Comparison of ENCODE assay signal across 18 cellular contexts in genomic region chr9:93910196-93910595, GRCh38. TPM values are rescaled to one million over a fixed set of nuclear protein-coding genes. Genes with fewer than 3 reads are reported as not detected.
A peak's percentile ranks its signal among the peaks of the same experiment; 100 is the strongest.
DNase-seq lines count a peak whose midpoint lies in the region; ATAC-seq and TF ChIP-seq lines count a peak whose summit lies in the region.
"Had no signal": no experiment of that assay in that cellular context is flagged by ENCODE, and none has a peak within 500 bp of the region (broad histone marks: within the 10 kb centered on the region; RNA-seq: fewer than 3 reads in every experiment).

No MANE protein-coding gene starts in this region.

- H3K27ac ChIP-seq in osteoblast (ENCODE audit: low read depth, low read length) = no peak overlapping the region
- H3K27ac ChIP-seq: 22Rv1, BLaER1, C4-2B, GM23248 had no signal

- no peak overlapping the region for H3K4me3 Mint-ChIP-seq in activated CD4-positive, alpha-beta T cell treated with anti-CD3 and anti-CD28 coated beads, Interleukin-2, amount 10 ng/mL, durations not matched to agents 7 days and 5 days
- H3K4me3 Mint-ChIP-seq in stimulated activated naive CD8-positive, alpha-beta T cell treated with anti-CD3 and anti-CD28 coated beads, Interleukin-15, Interleukin-2, amounts not matched to agents 100 ng/mL and 50 ng/mL, for 24 hours = no peak overlapping the region
- H3K4me3 Mint-ChIP-seq: B cell; CD4-positive, CD25-positive, alpha-beta regulatory T cell; CD8-positive, alpha-beta T cell had no signal

- no peaks in the 10 kb centered on the region for H3K9me3 ChIP-seq in osteoblast (ENCODE audit: low read depth, low read length)
- H3K9me3 ChIP-seq: BLaER1, Caco-2 had no signal

- H3K36me3 Mint-ChIP-seq in activated CD4-positive, alpha-beta T cell treated with anti-CD3 and anti-CD28 coated beads, Interleukin-2, amount 10 ng/mL, durations not matched to agents 7 days and 5 days (ENCODE audit: low read depth) = no peaks in the 10 kb centered on the region
- H3K36me3 Mint-ChIP-seq in stimulated activated naive CD8-positive, alpha-beta T cell treated with anti-CD3 and anti-CD28 coated beads, Interleukin-15, Interleukin-2, amounts not matched to agents 100 ng/mL and 50 ng/mL, for 24 hours (ENCODE audit: low read depth) = no peaks in the 10 kb centered on the region
- H3K36me3 Mint-ChIP-seq: CD8-positive, alpha-beta T cell had no signal

- TF ChIP-seq CTCF in osteoblast (IDR thresholded peaks at IDR 0.05; ENCODE audit: extremely low read depth, low read depth, low read length) = no peak
- TF ChIP-seq CTCF in foreskin fibroblast (IDR thresholded peaks at IDR 0.05; ENCODE audit: low read depth, low read length) = no peak

- no peaks in the 10 kb centered on the region for H3K79me2 ChIP-seq in osteoblast (ENCODE audit: insufficient read depth, low read length)

- no peak overlapping the region for H2AFZ ChIP-seq in osteoblast (ENCODE audit: low read length)
- H2AFZ ChIP-seq: GM23248 had no signal

- ATAC-seq in stimulated activated naive CD8-positive, alpha-beta T cell treated with anti-CD3 and anti-CD28 coated beads, Interleukin-15, Interleukin-2, amounts not matched to agents 100 U/mL and 50 U/mL, for 24 hours = no peak
- ATAC-seq: CD8-positive, alpha-beta T cell had no signal

- peak overlapping the region; percentile 41 for H3K27ac Mint-ChIP-seq in activated CD4-positive, alpha-beta T cell treated with anti-CD3 and anti-CD28 coated beads, Interleukin-2, amount 10 ng/mL, durations not matched to agents 7 days and 5 days
- peak overlapping the region; percentile 31 for H3K27ac Mint-ChIP-seq in stimulated activated naive CD8-positive, alpha-beta T cell treated with anti-CD3 and anti-CD28 coated beads, Interleukin-15, Interleukin-2, amounts not matched to agents 100 ng/mL and 50 ng/mL, for 24 hours
- H3K27ac Mint-ChIP-seq: B cell; CD8-positive, alpha-beta T cell had no signal

- H3K9me3 Mint-ChIP-seq in activated CD4-positive, alpha-beta T cell treated with anti-CD3 and anti-CD28 coated beads, Interleukin-2, amount 10 ng/mL, durations not matched to agents 7 days and 5 days = no peaks in the 10 kb centered on the region
- no peaks in the 10 kb centered on the region for H3K9me3 Mint-ChIP-seq in stimulated activated naive CD8-positive, alpha-beta T cell treated with anti-CD3 and anti-CD28 coated beads, Interleukin-15, Interleukin-2, amounts not matched to agents 100 ng/mL and 50 ng/mL, for 24 hours
- H3K9me3 Mint-ChIP-seq: CD8-positive, alpha-beta T cell had no signal

- H3K4me1 ChIP-seq in osteoblast (ENCODE audit: insufficient read depth, low read length) = no peaks in the 10 kb centered on the region
- H3K4me1 ChIP-seq: Caco-2 had no signal

- no peaks in the 10 kb centered on the region for H3K27me3 ChIP-seq in osteoblast (ENCODE audit: insufficient read depth, low read length)
- H3K27me3 ChIP-seq: BLaER1 had no signal

- H3K4me1 Mint-ChIP-seq in activated CD4-positive, alpha-beta T cell treated with anti-CD3 and anti-CD28 coated beads, Interleukin-2, amount 10 ng/mL, durations not matched to agents 7 days and 5 days = peaks cover 2% of the 10 kb centered on the region
- no peaks in the 10 kb centered on the region for H3K4me1 Mint-ChIP-seq in stimulated activated naive CD8-positive, alpha-beta T cell treated with anti-CD3 and anti-CD28 coated beads, Interleukin-15, Interleukin-2, amounts not matched to agents 100 ng/mL and 50 ng/mL, for 24 hours (ENCODE audit: low read depth)

- CTCF ChIA-PET in activated CD4-positive, alpha-beta T cell treated with anti-CD3 and anti-CD28 coated beads, Interleukin-2, amount 10 ng/mL, durations not matched to agents 7 days and 5 days (lab: Charles Lee) = interaction anchor here (1.4 kb wide), 1 partner anchor 9 kb away, joined by 3 read pairs; no protein-coding TSS in a partner anchor

- DNase-seq in activated CD4-positive, alpha-beta T cell treated with anti-CD3 and anti-CD28 coated beads, Interleukin-2, amount 10 ng/mL, durations not matched to agents 7 days and 5 days = no peak
- no peak for DNase-seq in activated CD4-positive, alpha-beta T cell treated with anti-CD3 and anti-CD28 coated beads, Interleukin-2, amount 50 U/mL, for 1 hour
- DNase-seq in stimulated activated naive CD8-positive, alpha-beta T cell treated with anti-CD3 and anti-CD28 coated beads, Interleukin-15, Interleukin-2, amounts not matched to agents 100 U/mL and 50 U/mL, for 24 hours = no peak
- DNase-seq in osteoblast (ENCODE audit: insufficient read length, low spot score, missing footprints) (peak; percentile 21), activated gamma-delta T cell (lab: John Stamatoyannopoulos, UW) (no peak), foreskin fibroblast (no peak)
- DNase-seq: Caco-2; CD4-positive, CD25-positive, alpha-beta regulatory T cell; CD8-positive, alpha-beta T cell; DMS153; DND-41; GM23248; HCEC 1CT had no signal

- POLR2A ChIA-PET in activated CD4-positive, alpha-beta T cell treated with anti-CD3 and anti-CD28 coated beads, Interleukin-2, amount 10 ng/mL, durations not matched to agents 7 days and 5 days (lab: Charles Lee) = no interaction called here

- H3K4me3 ChIP-seq in osteoblast (ENCODE audit: insufficient read depth, low read length) (no peak overlapping the region), foreskin fibroblast (ENCODE audit: low read depth in 1 of 2, low read length in 2 of 2) (no peak overlapping the region)
- H3K4me3 ChIP-seq: BLaER1, GM23248 had no signal

- peaks cover 4% of the 10 kb centered on the region for H3K27me3 Mint-ChIP-seq in activated CD4-positive, alpha-beta T cell treated with anti-CD3 and anti-CD28 coated beads, Interleukin-2, amount 10 ng/mL, durations not matched to agents 7 days and 5 days
- H3K27me3 Mint-ChIP-seq in stimulated activated naive CD8-positive, alpha-beta T cell treated with anti-CD3 and anti-CD28 coated beads, Interleukin-15, Interleukin-2, amounts not matched to agents 100 ng/mL and 50 ng/mL, for 24 hours = peaks cover 10% of the 10 kb centered on the region

- H3K36me3 ChIP-seq in osteoblast (ENCODE audit: insufficient read depth, low read length) = no peaks in the 10 kb centered on the region
- H3K36me3 ChIP-seq: BLaER1 had no signal

- H4K20me1 ChIP-seq in osteoblast (ENCODE audit: insufficient read depth, low read length) = no peaks in the 10 kb centered on the region
- H4K20me1 ChIP-seq: BLaER1 had no signal

- no peak overlapping the region for H3K4me2 ChIP-seq in osteoblast (ENCODE audit: insufficient read depth, low read length)
- H3K4me2 ChIP-seq: BLaER1 had no signal

RNA-seq across cellular contexts. Expression of gene BARX1, which starts 45.0 kb away (rescaled TPM):
- not detected for total RNA-seq in activated CD4-positive, alpha-beta T cell treated with anti-CD3 and anti-CD28 coated beads, Interleukin-2, amount 10 ng/mL, durations not matched to agents 7 days and 5 days
- 8.5 and 15.6 TPM in 2 replicates for total RNA-seq in osteoblast
- total RNA-seq: B cell; Caco-2; CD4-positive, CD25-positive, alpha-beta regulatory T cell; GM23248 had no signal
